ENCODE assay signal across 26 cellular contexts in the genomic region with DNA sequence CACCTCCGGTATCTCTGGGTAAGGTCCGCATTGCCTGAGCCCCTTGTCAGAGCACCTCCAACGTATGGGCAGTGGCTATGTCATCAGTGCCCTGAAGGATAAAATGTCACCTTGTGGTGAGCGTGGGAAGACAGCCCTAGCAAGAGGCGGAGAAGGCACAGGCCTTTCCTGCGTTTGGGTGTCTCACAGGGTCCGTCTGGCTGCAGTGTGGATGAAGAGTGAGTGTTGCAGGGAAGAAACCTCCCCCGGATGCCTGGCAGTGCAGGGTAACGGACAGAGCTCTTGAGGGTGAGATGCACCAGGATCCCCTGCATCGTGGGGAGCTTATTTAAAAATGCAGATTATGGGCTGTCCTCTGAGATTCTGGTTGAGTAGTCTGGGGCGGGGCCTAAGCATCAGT.
"Had no signal": no experiment of that assay in that cellular context is flagged by ENCODE, and none has a peak within 500 bp of the region (broad histone marks: within the 10 kb centered on the region; RNA-seq: fewer than 3 reads in every experiment).

No MANE protein-coding gene starts in this region.

- H3K27ac ChIP-seq: brain microvascular endothelial cell, epithelial cell of prostate, esophagus squamous epithelium, gastroesophageal sphincter had no signal

- H3K36me3 Mint-ChIP-seq: activated naive CD8-positive, alpha-beta T cell had no signal

- H3K4me1 Mint-ChIP-seq: activated T-helper 17 cell treated with anti-CD3 and anti-CD28 coated beads, Interleukin-2, amount 50 U/mL, for 72 hours; central memory CD8-positive, alpha-beta T cell had no signal

- H3K4me3 ChIP-seq: esophagus squamous epithelium, gastroesophageal sphincter had no signal

- ATAC-seq: activated CD8-positive, alpha-beta T cell treated with anti-CD3 and anti-CD28 coated beads for 36 hours; activated T-cell treated with anti-CD3 and anti-CD28 coated beads, Interleukin-2, amount 50 U/mL, for 4 hours; activated T-helper 17 cell treated with anti-CD3 and anti-CD28 coated beads, Interleukin-2, amount 50 U/mL, for 72 hours; effector memory CD8-positive, alpha-beta T cell; gastroesophageal sphincter had no signal

- H3K4me3 Mint-ChIP-seq: activated CD8-positive, alpha-beta T cell treated with anti-CD3 and anti-CD28 coated beads for 36 hours; activated naive CD8-positive, alpha-beta T cell; activated T-cell treated with anti-CD3 and anti-CD28 coated beads, Interleukin-2, amount 50 U/mL, for 4 hours; activated T-helper 17 cell treated with anti-CD3 and anti-CD28 coated beads, Interleukin-2, amount 50 U/mL, for 72 hours; central memory CD8-positive, alpha-beta T cell; effector memory CD8-positive, alpha-beta T cell had no signal

- H3K27ac Mint-ChIP-seq: activated CD8-positive, alpha-beta T cell treated with anti-CD3 and anti-CD28 coated beads for 36 hours; activated naive CD8-positive, alpha-beta T cell; activated T-helper 17 cell treated with anti-CD3 and anti-CD28 coated beads, Interleukin-2, amount 50 U/mL, for 72 hours; effector memory CD8-positive, alpha-beta T cell had no signal

- H3K27me3 ChIP-seq: brain microvascular endothelial cell, esophagus squamous epithelium had no signal

- H3K36me3 ChIP-seq: brain microvascular endothelial cell, esophagus squamous epithelium, gastroesophageal sphincter had no signal

- DNase-seq: activated CD4-positive, alpha-beta T cell treated with anti-CD3 and anti-CD28 coated beads for 1 hour; activated CD4-positive, alpha-beta T cell treated with anti-CD3 and anti-CD28 coated beads for 48 hours; activated CD4-positive, alpha-beta T cell treated with anti-CD3 and anti-CD28 coated beads, Interleukin-2, amount 50 U/mL, for 1 hour; activated CD4-positive, alpha-beta T cell treated with anti-CD3 and anti-CD28 coated beads, Interleukin-2, amount 50 U/mL, for 48 hours; activated CD8-positive, alpha-beta memory T cell treated with anti-CD3 and anti-CD28 coated beads for 24 hours; activated CD8-positive, alpha-beta T cell treated with anti-CD3 and anti-CD28 coated beads for 36 hours; activated effector memory CD4-positive, alpha-beta T cell treated with Interleukin-2 at 50 U/mL for 16 hours; activated gamma-delta T cell treated with Interleukin-2 at 50 U/mL for 16 hours; activated naive CD4-positive, alpha-beta T cell treated with anti-CD3 and anti-CD28 coated beads, Interleukin-2, amount 50 U/mL, for 16 hours; activated naive CD4-positive, alpha-beta T cell treated with Interleukin-2 at 50 U/mL for 16 hours; activated T-cell treated with anti-CD3 and anti-CD28 coated beads, Interleukin-2, amount 50 U/mL, for 4 hours; amniotic stem cell; anterior cingulate cortex; brain microvascular endothelial cell; cortex of kidney; dermis blood vessel endothelial cell; effector CD4-positive, alpha-beta T cell; effector memory CD8-positive, alpha-beta T cell; esophagus squamous epithelium; foreskin melanocyte; T-helper 2 cell had no signal

- H3K27me3 Mint-ChIP-seq: activated naive CD8-positive, alpha-beta T cell had no signal

- H3K9me3 ChIP-seq: esophagus squamous epithelium, gastroesophageal sphincter had no signal

- H3K9me3 Mint-ChIP-seq: activated CD8-positive, alpha-beta T cell treated with anti-CD3 and anti-CD28 coated beads for 36 hours; activated T-cell treated with anti-CD3 and anti-CD28 coated beads, Interleukin-2, amount 50 U/mL, for 4 hours; activated T-helper 17 cell treated with anti-CD3 and anti-CD28 coated beads, Interleukin-2, amount 50 U/mL, for 72 hours; central memory CD8-positive, alpha-beta T cell; effector memory CD8-positive, alpha-beta T cell had no signal
